In the genomic region with DNA sequence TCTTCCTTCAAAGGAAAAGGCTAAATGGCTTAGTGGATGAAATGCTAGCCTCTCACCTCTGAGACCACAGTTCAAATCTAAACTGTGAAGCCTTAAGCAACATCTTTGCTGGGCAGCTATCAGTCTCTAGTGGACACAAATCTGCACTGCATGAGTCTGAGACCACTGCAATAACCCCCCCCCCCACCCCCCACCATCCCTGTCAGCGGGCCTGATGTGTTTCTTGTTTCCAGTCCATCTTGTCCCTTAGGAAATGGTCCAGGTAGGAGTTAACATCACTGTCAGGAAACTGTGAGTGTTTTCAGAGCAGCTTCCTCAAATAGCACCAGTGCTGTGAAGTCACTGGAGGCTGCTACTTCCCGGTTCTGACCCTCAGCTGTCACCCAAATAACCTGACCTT, we compare ENCODE assay signal across 1 cellular context.
TF ChIP-seq lines count a peak whose summit lies in the region.

No MANE protein-coding gene starts in this region.

TF ChIP-seq in HCT116, 20 proteins besides CTCF, POLR2A, EP300 and RAD21 (continued from another document):
- TF ChIP-seq, protein P1, sequence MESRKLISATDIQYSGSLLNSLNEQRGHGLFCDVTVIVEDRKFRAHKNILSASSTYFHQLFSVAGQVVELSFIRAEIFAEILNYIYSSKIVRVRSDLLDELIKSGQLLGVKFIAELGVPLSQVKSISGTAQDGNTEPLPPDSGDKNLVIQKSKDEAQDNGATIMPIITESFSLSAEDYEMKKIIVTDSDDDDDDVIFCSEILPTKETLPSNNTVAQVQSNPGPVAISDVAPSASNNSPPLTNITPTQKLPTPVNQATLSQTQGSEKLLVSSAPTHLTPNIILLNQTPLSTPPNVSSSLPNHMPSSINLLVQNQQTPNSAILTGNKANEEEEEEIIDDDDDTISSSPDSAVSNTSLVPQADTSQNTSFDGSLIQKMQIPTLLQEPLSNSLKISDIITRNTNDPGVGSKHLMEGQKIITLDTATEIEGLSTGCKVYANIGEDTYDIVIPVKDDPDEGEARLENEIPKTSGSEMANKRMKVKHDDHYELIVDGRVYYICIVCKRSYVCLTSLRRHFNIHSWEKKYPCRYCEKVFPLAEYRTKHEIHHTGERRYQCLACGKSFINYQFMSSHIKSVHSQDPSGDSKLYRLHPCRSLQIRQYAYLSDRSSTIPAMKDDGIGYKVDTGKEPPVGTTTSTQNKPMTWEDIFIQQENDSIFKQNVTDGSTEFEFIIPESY (IDR thresholded peaks at IDR 0.05; ENCODE audit: extremely low read depth, insufficient replicate concordance, low read length), result no peak
- TF ChIP-seq EZH2phosphoT487 (IDR thresholded peaks at IDR 0.05; ENCODE audit: borderline replicate concordance), result no peak
- TF ChIP-seq SIN3A (IDR thresholded peaks at IDR 0.05; ENCODE audit: low read depth), result no peak
- no peak for TF ChIP-seq ZFX (IDR thresholded peaks at IDR 0.05)
- no peak for TF ChIP-seq POLR2AphosphoS5 (IDR thresholded peaks at IDR 0.05; ENCODE audit: low read depth, low read length)
- TF ChIP-seq EZH2 (IDR thresholded peaks at IDR 0.05), result no peak
TF ChIP-seq in HCT116: peak in this region for 0.
